Comparison of ENCODE assay signal across 15 cellular contexts in the genomic region with DNA sequence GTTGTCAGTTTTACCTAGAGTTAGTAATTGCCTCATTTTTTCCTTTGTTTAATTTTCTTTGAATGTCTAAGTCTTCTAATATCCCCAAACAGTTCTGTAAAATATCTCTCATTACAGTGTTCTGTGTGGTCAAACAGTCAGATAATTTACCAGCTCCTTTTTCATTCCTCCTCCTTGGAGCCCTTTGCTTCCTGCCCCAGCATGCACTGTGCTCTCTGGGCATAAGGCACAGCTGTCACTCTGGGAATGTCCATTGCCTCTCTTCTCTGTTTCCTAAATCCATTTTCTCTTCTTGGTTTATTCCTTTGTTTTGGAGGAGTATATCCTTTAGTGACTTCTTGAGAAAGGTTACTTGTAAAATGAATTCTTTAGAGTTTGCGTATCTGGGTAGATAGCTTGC.
DNase-seq lines count a peak whose midpoint lies in the region; ATAC-seq, FAIRE-seq and TF ChIP-seq lines count a peak whose summit lies in the region.
"Had no signal": no experiment of that assay in that cellular context is flagged by ENCODE, and none has a peak within 500 bp of the region (broad histone marks: within the 10 kb centered on the region; RNA-seq: fewer than 3 reads in every experiment).

No MANE protein-coding gene starts in this region.

- peaks cover 8 to 23% of the 10 kb centered on the region in 2 donors for H3K4me1 ChIP-seq in kidney (ENCODE audit: control insufficient read depth in 1 of 2, insufficient read depth in 1 of 2, low read depth in 1 of 2, low read length in 2 of 2)
- H3K4me1 ChIP-seq in psoas muscle = peaks cover 28% of the 10 kb centered on the region
- H3K4me1 ChIP-seq: BLaER1 treated with 17β-estradiol and CSF1 and Interleukin-3, amounts not matched to agents 10 nM and 100 nM had no signal

- H3K27ac Mint-ChIP-seq in activated naive CD4-positive, alpha-beta T cell treated with anti-CD3 and anti-CD28 coated beads, Interleukin-2, amount 50 U/mL, for 24 hours = peak overlapping the region; percentile 14
- no peak overlapping the region for H3K27ac Mint-ChIP-seq in activated naive CD4-positive, alpha-beta T cell treated with anti-CD3 and anti-CD28 coated beads, Interleukin-2, amount 10 ng/mL, durations not matched to agents 7 days and 5 days
- peak overlapping the region; percentile 8 for H3K27ac Mint-ChIP-seq in activated T-helper 17 cell treated with anti-CD3 and anti-CD28 coated beads, Interleukin-2, amount 50 U/mL, for 72 hours

- H3K4me1 Mint-ChIP-seq in activated naive CD4-positive, alpha-beta T cell treated with anti-CD3 and anti-CD28 coated beads, Interleukin-2, amount 50 U/mL, for 24 hours = peaks cover 78% of the 10 kb centered on the region
- peaks cover 12% of the 10 kb centered on the region for H3K4me1 Mint-ChIP-seq in activated naive CD4-positive, alpha-beta T cell treated with anti-CD3 and anti-CD28 coated beads, Interleukin-2, amount 10 ng/mL, durations not matched to agents 7 days and 5 days
- peaks cover 36% of the 10 kb centered on the region for H3K4me1 Mint-ChIP-seq in activated T-helper 17 cell treated with anti-CD3 and anti-CD28 coated beads, Interleukin-2, amount 50 U/mL, for 72 hours

- 97 to 100% (median 98%) methylated on average over 1 of the region's 1 CpG for WGBS in psoas muscle, 3 donors

- FAIRE-seq in kidney (lab: Jason Lieb, UNC) = no peak
- FAIRE-seq: GM19239 had no signal

- peak overlapping the region; percentile 26 to 61 for H3K27ac ChIP-seq in kidney (ENCODE audit: low read depth in 2 of 2, low read length in 2 of 2)
- H3K27ac ChIP-seq in psoas muscle = peak overlapping the region; percentile 10
- H3K27ac ChIP-seq: BLaER1 treated with 17β-estradiol and CSF1 and Interleukin-3, amounts not matched to agents 10 nM and 100 nM; HL-60 had no signal

- H3K4me3 ChIP-seq in kidney (ENCODE audit: low read length in 2 of 2) (no peak overlapping the region), psoas muscle (no peak overlapping the region)
- H3K4me3 ChIP-seq: BLaER1 treated with 17β-estradiol and CSF1 and Interleukin-3, amounts not matched to agents 10 nM and 100 nM had no signal

- H3K36me3 Mint-ChIP-seq in activated naive CD4-positive, alpha-beta T cell treated with anti-CD3 and anti-CD28 coated beads, Interleukin-2, amount 50 U/mL, for 24 hours = peaks cover 4% of the 10 kb centered on the region
- H3K36me3 Mint-ChIP-seq in activated naive CD4-positive, alpha-beta T cell treated with anti-CD3 and anti-CD28 coated beads, Interleukin-2, amount 10 ng/mL, durations not matched to agents 7 days and 5 days = no peaks in the 10 kb centered on the region
- H3K36me3 Mint-ChIP-seq in activated T-helper 17 cell treated with anti-CD3 and anti-CD28 coated beads, Interleukin-2, amount 50 U/mL, for 72 hours (ENCODE audit: low read depth) = no peaks in the 10 kb centered on the region

- intact Hi-C loops in kidney (cut with DNase I) (no loop called here), psoas muscle (cut with DNase I) (no loop called here)

- no peaks in the 10 kb centered on the region for H3K9me3 Mint-ChIP-seq in activated naive CD4-positive, alpha-beta T cell treated with anti-CD3 and anti-CD28 coated beads, Interleukin-2, amount 50 U/mL, for 24 hours
- H3K9me3 Mint-ChIP-seq in activated naive CD4-positive, alpha-beta T cell treated with anti-CD3 and anti-CD28 coated beads, Interleukin-2, amount 10 ng/mL, durations not matched to agents 7 days and 5 days = no peaks in the 10 kb centered on the region
- peaks cover 3% of the 10 kb centered on the region for H3K9me3 Mint-ChIP-seq in activated T-helper 17 cell treated with anti-CD3 and anti-CD28 coated beads, Interleukin-2, amount 50 U/mL, for 72 hours

- TF ChIP-seq CTCF in kidney (IDR thresholded peaks at IDR 0.05; ENCODE audit: borderline replicate concordance, extremely low read depth, insufficient read depth) (no peak), psoas muscle (IDR thresholded peaks at IDR 0.05) (no peak)

- H3K27me3 Mint-ChIP-seq in activated naive CD4-positive, alpha-beta T cell treated with anti-CD3 and anti-CD28 coated beads, Interleukin-2, amount 50 U/mL, for 24 hours = no peaks in the 10 kb centered on the region
- no peaks in the 10 kb centered on the region for H3K27me3 Mint-ChIP-seq in activated naive CD4-positive, alpha-beta T cell treated with anti-CD3 and anti-CD28 coated beads, Interleukin-2, amount 10 ng/mL, durations not matched to agents 7 days and 5 days
- H3K27me3 Mint-ChIP-seq in activated T-helper 17 cell treated with anti-CD3 and anti-CD28 coated beads, Interleukin-2, amount 50 U/mL, for 72 hours = no peaks in the 10 kb centered on the region
- H3K27me3 Mint-ChIP-seq: CD4-positive, CD25-positive, alpha-beta regulatory T cell had no signal

- no peak overlapping the region for H3K9ac ChIP-seq in kidney (ENCODE audit: low read length in 2 of 2)
- H3K9ac ChIP-seq: BLaER1 treated with 17β-estradiol and CSF1 and Interleukin-3, amounts not matched to agents 10 nM and 100 nM had no signal

- H3K27me3 ChIP-seq in psoas muscle (ENCODE audit: insufficient read depth in 3 of 3, low read length in 2 of 3) = no peaks in the 10 kb centered on the region

- peak overlapping the region; percentile 47 for H3K4me3 Mint-ChIP-seq in activated naive CD4-positive, alpha-beta T cell treated with anti-CD3 and anti-CD28 coated beads, Interleukin-2, amount 50 U/mL, for 24 hours
- H3K4me3 Mint-ChIP-seq in activated naive CD4-positive, alpha-beta T cell treated with anti-CD3 and anti-CD28 coated beads, Interleukin-2, amount 10 ng/mL, durations not matched to agents 7 days and 5 days = no peak overlapping the region
- peak overlapping the region; percentile 5 for H3K4me3 Mint-ChIP-seq in activated T-helper 17 cell treated with anti-CD3 and anti-CD28 coated beads, Interleukin-2, amount 50 U/mL, for 72 hours

- H3K36me3 ChIP-seq in kidney (ENCODE audit: control insufficient read depth in 1 of 2, insufficient read depth in 2 of 2, low read length in 2 of 2) (no peaks in the 10 kb centered on the region), psoas muscle (ENCODE audit: insufficient read depth in 1 of 2, low read depth in 1 of 2) (no peaks in the 10 kb centered on the region)
- H3K36me3 ChIP-seq: BLaER1 treated with 17β-estradiol and CSF1 and Interleukin-3, amounts not matched to agents 10 nM and 100 nM had no signal

- no peak for ATAC-seq in activated T-helper 17 cell treated with anti-CD3 and anti-CD28 coated beads, Interleukin-2, amount 50 U/mL, for 72 hours (replicated peaks)
- ATAC-seq in psoas muscle = peak; percentile 43 to 69 (median 66)
- no peak for ATAC-seq in GM18502 (IDR thresholded peaks at IDR 0.05; ENCODE audit: poor library complexity, unreplicated experiment)
- ATAC-seq in HG03460 (IDR thresholded peaks at IDR 0.05; ENCODE audit: unreplicated experiment) = no peak

- H3K9me3 ChIP-seq in kidney (ENCODE audit: control insufficient read depth in 1 of 2, low read length in 2 of 2) (no peaks in the 10 kb centered on the region), psoas muscle (no peaks in the 10 kb centered on the region)
- H3K9me3 ChIP-seq: BLaER1 treated with 17β-estradiol and CSF1 and Interleukin-3, amounts not matched to agents 10 nM and 100 nM had no signal

- CTCF ChIA-PET in activated naive CD4-positive, alpha-beta T cell treated with anti-CD3 and anti-CD28 coated beads, Interleukin-2, amount 10 ng/mL, durations not matched to agents 7 days and 5 days (lab: Charles Lee) = interaction anchor here (1.3 kb wide), 1 partner anchor 10 kb away, joined by 4 read pairs; no protein-coding TSS in a partner anchor

- DNase-seq in activated naive CD4-positive, alpha-beta T cell treated with anti-CD3 and anti-CD28 coated beads, Interleukin-2, amount 10 ng/mL, durations not matched to agents 7 days and 5 days = no peak
- no peak for DNase-seq in kidney
- no peak for DNase-seq in psoas muscle
- DNase-seq in iPS-NIHi11 (ENCODE audit: low spot score) = no peak
- DNase-seq: ACHN; CD4-positive, CD25-positive, alpha-beta regulatory T cell; DMS53; HCEC 1CT had no signal

Comparison
In these comparisons a context has a peak if more than half of its experiments do, and no peak if none do; other contexts are left out.
1. ATAC-seq: peak in psoas muscle (4 of 4); none in activated T-helper 17 cell treated with anti-CD3 and anti-CD28 coated beads, Interleukin-2, amount 50 U/mL, for 72 hours (single experiment), GM18502 (single experiment) and HG03460 (single experiment).